8 cellular contexts compared by ENCODE assay signal in the genomic region with DNA sequence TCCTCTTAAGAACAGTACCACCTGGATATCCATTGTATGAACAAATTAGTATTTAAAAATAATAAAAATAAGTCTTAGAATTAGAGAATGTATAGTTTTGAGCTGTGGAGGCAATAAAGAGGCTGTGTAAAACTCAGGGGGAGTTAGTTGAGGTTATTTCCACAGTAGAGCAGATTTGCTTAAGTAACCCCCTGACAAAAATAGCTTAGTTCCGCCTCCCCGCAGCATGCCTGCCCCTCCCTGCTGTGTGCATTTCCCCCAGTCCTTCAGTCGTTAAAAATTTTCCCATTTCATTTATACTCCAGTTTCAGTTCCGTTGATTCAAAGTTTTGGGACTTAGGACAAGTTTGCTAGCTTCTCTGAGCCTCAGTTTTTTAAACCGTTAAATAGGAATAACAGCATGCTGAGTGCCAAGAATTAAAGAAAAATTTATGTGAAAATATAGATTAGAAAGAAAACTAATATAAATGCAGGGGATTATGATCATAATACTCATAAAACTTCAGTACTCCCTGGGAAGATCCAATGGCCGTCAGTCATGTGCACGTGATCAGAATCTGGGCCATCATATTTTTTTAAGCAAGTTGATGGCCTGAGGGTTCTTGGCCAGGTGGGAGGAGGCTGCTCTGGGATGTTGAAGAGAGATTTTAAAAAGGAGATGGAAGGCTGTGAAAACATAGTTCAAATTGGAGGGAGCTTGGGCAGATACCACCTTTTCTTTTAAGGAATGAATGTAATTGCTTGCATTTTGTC. TPM values are rescaled to one million over a fixed set of nuclear protein-coding genes. Genes with fewer than 3 reads are reported as not detected.
DNase-seq lines count a peak whose midpoint lies in the region; ATAC-seq and TF ChIP-seq lines count a peak whose summit lies in the region.

No MANE protein-coding gene starts in this region.

- intact Hi-C loops in sciatic nerve (cut with DNase I), result no loop called here

- peak overlapping the region; percentile 76 for H3K4me3 Mint-ChIP-seq in HFFc6

- peaks cover 4% of the 10 kb centered on the region for H3K27me3 Mint-ChIP-seq in HFFc6 (ENCODE audit: insufficient read depth)

- H3K4me1 Mint-ChIP-seq in HFFc6 (ENCODE audit: low read depth), result peaks cover 91% of the 10 kb centered on the region

- ATAC-seq in sciatic nerve, result no peak
- ATAC-seq in GM19452 (IDR thresholded peaks at IDR 0.05; ENCODE audit: unreplicated experiment), result no peak

- peak; percentile 50 for DNase-seq in GM10266 (ENCODE audit: extremely low spot score)
- no peak for DNase-seq in HFFc6
- DNase-seq in OCI-M1 (lab: John Stamatoyannopoulos, UW), result peak; percentile 34
- DNase-seq in fibroblast of mammary gland (ENCODE audit: low read depth), result peak; percentile 73
- DNase-seq in sciatic nerve (ENCODE audit: low spot score), result peak; percentile 60
- DNase-seq in stimulated activated CD4-positive, alpha-beta T cell treated with anti-CD3 and anti-CD28 coated beads, Interleukin-15, amount 100 ng/mL, for 24 hours, result no peak
- DNase-seq in HuH-7.5 (ENCODE audit: low spot score), result no peak

- H3K4me3 ChIP-seq in fibroblast of mammary gland (ENCODE audit: control insufficient read depth, low read depth, low read length), result peak overlapping the region; percentile 14

- H3K9me3 Mint-ChIP-seq in HFFc6, result no peaks in the 10 kb centered on the region

- TF ChIP-seq CTCF in GM10266 (IDR thresholded peaks at IDR 0.05; ENCODE audit: control insufficient read depth, insufficient read depth, low read depth, missing control alignments), result no peak
- TF ChIP-seq CTCF in HFFc6 (IDR thresholded peaks at IDR 0.05), result no peak
- no peak for TF ChIP-seq CTCF in fibroblast of mammary gland (conservative IDR thresholded peaks at IDR 0.05; ENCODE audit: control insufficient read depth, insufficient read depth, low read depth, low read length)

- peaks cover 29% of the 10 kb centered on the region for H3K36me3 Mint-ChIP-seq in HFFc6 (ENCODE audit: low read depth)

- peak overlapping the region; percentile 80 for H3K27ac Mint-ChIP-seq in HFFc6

RNA-seq across cellular contexts. Expression of gene SLC38A2, which starts 14.5 kb away (rescaled TPM):
- 1,000 to 10,000 TPM in 2 of 6 experiments, 100 to 1,000 TPM in 4; 787 to 1,148 (median 975) TPM for total RNA-seq in HFFc6 (2021; fragmentation: NEBNext Ultra II Directional; extraction: Animal tissue kit (Norgen Biotek cat#: 25700))
- total RNA-seq in sciatic nerve, result 285 TPM

Comparison
In these comparisons a context has a peak if more than half of its experiments do, and no peak if none do; other contexts are left out.
1. DNase-seq: peak in GM10266 (single experiment), OCI-M1 (single experiment), fibroblast of mammary gland (single experiment) and sciatic nerve (single experiment); none in HFFc6 (single experiment), stimulated activated CD4-positive, alpha-beta T cell treated with anti-CD3 and anti-CD28 coated beads, Interleukin-15, amount 100 ng/mL, for 24 hours (single experiment) and HuH-7.5 (single experiment).